10 cellular contexts compared by ENCODE assay signal in the genomic region with DNA sequence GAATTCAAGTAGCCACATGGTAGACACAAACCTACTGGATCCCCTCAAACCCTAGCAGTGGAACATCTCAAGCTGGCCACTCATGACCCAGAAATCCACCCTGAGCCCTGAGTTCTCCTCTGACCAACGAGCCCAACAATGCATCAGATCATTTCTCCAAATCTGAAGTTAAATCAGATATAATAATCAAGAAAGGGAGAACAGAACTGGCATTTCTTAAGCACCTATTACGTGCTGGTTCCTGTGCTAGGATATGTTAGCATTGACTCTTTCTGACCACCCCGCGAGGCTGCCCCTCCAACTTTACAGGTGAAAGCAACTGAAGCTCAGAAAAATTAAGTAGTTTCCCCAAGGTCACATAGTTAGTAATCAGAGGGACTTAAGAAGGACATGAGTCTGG. TPM values are rescaled to one million over a fixed set of nuclear protein-coding genes. Genes with fewer than 3 reads are reported as not detected.
"Had no signal": no experiment of that assay in that cellular context is flagged by ENCODE, and none has a peak within 500 bp of the region (broad histone marks: within the 10 kb centered on the region; RNA-seq: fewer than 3 reads in every experiment).

No MANE protein-coding gene starts in this region.

- H3K4me3 Mint-ChIP-seq: GM23338, H9, HFFc6 had no signal

- ATAC-seq: GM23338, K562 had no signal

- FAIRE-seq: H1, H54, K562 had no signal

- H2AFZ ChIP-seq: GM23338 had no signal

- H3K27ac ChIP-seq: HL-60 had no signal

- H3K9me3 Mint-ChIP-seq: GM23338, HFFc6 had no signal

- H3K4me3 ChIP-seq: GM23338, K562 had no signal

- H3K4me2 ChIP-seq: GM23338 had no signal

- H3K27ac Mint-ChIP-seq: GM23338, H9, HFFc6 had no signal

- DNase-seq: H9, HCEC 1CT, HFFc6, IMR-90 had no signal

RNA-seq across cellular contexts. Expression of a gene that starts 59.9 kb away (rescaled TPM):
- total RNA-seq: HT1080, IMR-90, K562 had no signal
